14 cellular contexts compared by ENCODE assay signal in genomic region chr5:132444841-132445639, GRCh38. TPM values are rescaled to one million over a fixed set of nuclear protein-coding genes. Genes with fewer than 3 reads are reported as not detected.
DNase-seq lines count a peak whose midpoint lies in the region; ATAC-seq, FAIRE-seq and TF ChIP-seq lines count a peak whose summit lies in the region.
"Had no signal": no experiment of that assay in that cellular context is flagged by ENCODE, and none has a peak within 500 bp of the region (broad histone marks: within the 10 kb centered on the region; RNA-seq: fewer than 3 reads in every experiment).

No MANE protein-coding gene starts in this region.

- 79 to 80% methylated on average over 5 of the region's 5 CpGs for WGBS in pancreas, 2 donors

- intact Hi-C loops in lower lobe of right lung (cut with DNase I) (no loop called here), pancreas (cut with DNase I) (no loop called here), colonic mucosa (cut with DNase I) (no loop called here)

- no peaks in the 10 kb centered on the region for H3K9me3 Mint-ChIP-seq in activated CD4-positive, alpha-beta T cell treated with anti-CD3 and anti-CD28 coated beads, Interleukin-2, amount 10 ng/mL, durations not matched to agents 7 days and 5 days
- H3K9me3 Mint-ChIP-seq in activated CD8-positive, alpha-beta T cell treated with anti-CD3 and anti-CD28 coated beads, Interleukin-2, amount 10 ng/mL, durations not matched to agents 7 days and 5 days (ENCODE audit: insufficient read depth), result no peaks in the 10 kb centered on the region

- H3K27ac ChIP-seq in lower lobe of right lung (peak overlapping the region; percentile 58), subcutaneous abdominal adipose tissue (ENCODE audit: low read depth, low read length) (peak overlapping the region; percentile 86), pancreas (peak overlapping the region in 1 of 4 donors; percentile 46), colonic mucosa (no peak overlapping the region)
- H3K27ac ChIP-seq: cardiac muscle cell had no signal

- no peak for DNase-seq in activated CD4-positive, alpha-beta T cell treated with anti-CD3 and anti-CD28 coated beads, Interleukin-2, amount 10 ng/mL, durations not matched to agents 7 days and 5 days
- no peak for DNase-seq in activated CD4-positive, alpha-beta T cell treated with anti-CD3 and anti-CD28 coated beads, Interleukin-2, amount 50 U/mL, for 48 hours
- no peak for DNase-seq in activated CD8-positive, alpha-beta T cell treated with anti-CD3 and anti-CD28 coated beads, Interleukin-2, amount 10 ng/mL, durations not matched to agents 7 days and 5 days
- DNase-seq in lower lobe of right lung, result no peak
- DNase-seq in pancreas, result no peak
- no peak for DNase-seq in colonic mucosa
- DNase-seq: activated T-cell treated with anti-CD3 and anti-CD28 coated beads, Interleukin-2, amount 50 U/mL, for 48 hours; DMS79; kidney glomerular epithelial cell; NCI-H446 had no signal

- H3K9ac ChIP-seq in subcutaneous abdominal adipose tissue (ENCODE audit: low read length in 5 of 5), result peak overlapping the region in 3 of 5 donors; percentile 39 to 89 (median 58)
- no peak overlapping the region for H3K9ac ChIP-seq in colonic mucosa (ENCODE audit: low read depth in 2 of 2, low read length in 2 of 2)

- H3K4me1 Mint-ChIP-seq in activated CD4-positive, alpha-beta T cell treated with anti-CD3 and anti-CD28 coated beads, Interleukin-2, amount 10 ng/mL, durations not matched to agents 7 days and 5 days, result peaks cover 79% of the 10 kb centered on the region
- H3K4me1 Mint-ChIP-seq in activated CD8-positive, alpha-beta T cell treated with anti-CD3 and anti-CD28 coated beads, Interleukin-2, amount 10 ng/mL, durations not matched to agents 7 days and 5 days (ENCODE audit: low read depth), result peaks cover 75% of the 10 kb centered on the region

- peaks cover 63% of the 10 kb centered on the region for H3K4me1 ChIP-seq in lower lobe of right lung
- peaks cover 15 to 44% (median 38%) of the 10 kb centered on the region in 5 donors for H3K4me1 ChIP-seq in subcutaneous abdominal adipose tissue (ENCODE audit: control insufficient read depth in 5 of 5, insufficient read depth in 5 of 5, low read length in 5 of 5)
- H3K4me1 ChIP-seq in pancreas, result peaks cover 0 to 15% (median 7%) of the 10 kb centered on the region in 3 donors
- H3K4me1 ChIP-seq in colonic mucosa, result peaks cover 12% of the 10 kb centered on the region

- no peaks in the 10 kb centered on the region for H3K27me3 Mint-ChIP-seq in activated CD4-positive, alpha-beta T cell treated with anti-CD3 and anti-CD28 coated beads, Interleukin-2, amount 10 ng/mL, durations not matched to agents 7 days and 5 days
- no peaks in the 10 kb centered on the region for H3K27me3 Mint-ChIP-seq in activated CD8-positive, alpha-beta T cell treated with anti-CD3 and anti-CD28 coated beads, Interleukin-2, amount 10 ng/mL, durations not matched to agents 7 days and 5 days (ENCODE audit: low read depth)

- H3K9me3 ChIP-seq in lower lobe of right lung, result no peaks in the 10 kb centered on the region
- peaks cover 0 to 3% (median 0%) of the 10 kb centered on the region in 5 donors for H3K9me3 ChIP-seq in subcutaneous abdominal adipose tissue (ENCODE audit: control insufficient read depth in 5 of 5, low read length in 5 of 5)
- H3K9me3 ChIP-seq in pancreas, result no peaks in the 10 kb centered on the region
- no peaks in the 10 kb centered on the region for H3K9me3 ChIP-seq in colonic mucosa

- H3K4me3 ChIP-seq in lower lobe of right lung (no peak overlapping the region), subcutaneous abdominal adipose tissue (ENCODE audit: low read depth in 1 of 5, low read length in 5 of 5) (no peak overlapping the region), pancreas (no peak overlapping the region), colonic mucosa (no peak overlapping the region)
- H3K4me3 ChIP-seq: cardiac muscle cell had no signal

- H3K36me3 ChIP-seq in lower lobe of right lung (peaks cover 7% of the 10 kb centered on the region), subcutaneous abdominal adipose tissue (ENCODE audit: control insufficient read depth in 5 of 5, insufficient read depth in 5 of 5, low read length in 5 of 5) (peaks cover 0 to 18% (median 5%) of the 10 kb centered on the region in 5 donors), pancreas (no peaks in the 10 kb centered on the region), colonic mucosa (no peaks in the 10 kb centered on the region)
- H3K36me3 ChIP-seq: cardiac muscle cell had no signal

- CTCF ChIA-PET in activated CD4-positive, alpha-beta T cell treated with anti-CD3 and anti-CD28 coated beads, Interleukin-2, amount 10 ng/mL, durations not matched to agents 7 days and 5 days (lab: Charles Lee), result interaction anchor here (2.2 to 9.3 kb wide), 2 partner anchors 12 to 18 kb away, joined by 8 to 64 read pairs; no protein-coding TSS in a partner anchor
- CTCF ChIA-PET in activated CD8-positive, alpha-beta T cell treated with anti-CD3 and anti-CD28 coated beads, Interleukin-2, amount 10 ng/mL, durations not matched to agents 7 days and 5 days (lab: Charles Lee), result interaction anchor here (1.3 kb wide), 1 partner anchor 34 kb away, joined by 8 read pairs; no protein-coding TSS in a partner anchor

- no peak for ATAC-seq in activated CD8-positive, alpha-beta T cell treated with anti-CD3 and anti-CD28 coated beads, Interleukin-2, amount 10 ng/mL, durations not matched to agents 7 days and 5 days
- ATAC-seq in lower lobe of right lung (peak; percentile 37 to 45), pancreas (no peak), GM21423 (IDR thresholded peaks at IDR 0.05; ENCODE audit: unreplicated experiment) (no peak)

- FAIRE-seq in pancreas (lab: Jason Lieb, UNC), result no peak
- FAIRE-seq: A204.1 had no signal

- H3K36me3 Mint-ChIP-seq in activated CD4-positive, alpha-beta T cell treated with anti-CD3 and anti-CD28 coated beads, Interleukin-2, amount 10 ng/mL, durations not matched to agents 7 days and 5 days (ENCODE audit: low read depth), result peaks cover 83% of the 10 kb centered on the region
- H3K36me3 Mint-ChIP-seq in activated CD8-positive, alpha-beta T cell treated with anti-CD3 and anti-CD28 coated beads, Interleukin-2, amount 10 ng/mL, durations not matched to agents 7 days and 5 days (ENCODE audit: low read depth), result peaks cover 84% of the 10 kb centered on the region

- POLR2A ChIA-PET in activated CD4-positive, alpha-beta T cell treated with anti-CD3 and anti-CD28 coated beads, Interleukin-2, amount 10 ng/mL, durations not matched to agents 7 days and 5 days (lab: Charles Lee), result no interaction called here
- POLR2A ChIA-PET in activated CD8-positive, alpha-beta T cell treated with anti-CD3 and anti-CD28 coated beads, Interleukin-2, amount 10 ng/mL, durations not matched to agents 7 days and 5 days (lab: Charles Lee), result no interaction called here

- TF ChIP-seq CTCF in lower lobe of right lung (IDR thresholded peaks at IDR 0.05), result no peak
- TF ChIP-seq CTCF in pancreas (IDR thresholded peaks at IDR 0.05), result no peak
- no peak for TF ChIP-seq CTCF in colonic mucosa (IDR thresholded peaks at IDR 0.05)

- peak overlapping the region; percentile 66 for H3K27ac Mint-ChIP-seq in activated CD4-positive, alpha-beta T cell treated with anti-CD3 and anti-CD28 coated beads, Interleukin-2, amount 10 ng/mL, durations not matched to agents 7 days and 5 days
- peak overlapping the region; percentile 54 for H3K27ac Mint-ChIP-seq in activated CD8-positive, alpha-beta T cell treated with anti-CD3 and anti-CD28 coated beads, Interleukin-2, amount 10 ng/mL, durations not matched to agents 7 days and 5 days

- H3K27me3 ChIP-seq in lower lobe of right lung (ENCODE audit: low read depth), result no peaks in the 10 kb centered on the region
- H3K27me3 ChIP-seq in subcutaneous abdominal adipose tissue (ENCODE audit: control insufficient read depth in 5 of 5, insufficient read depth in 4 of 5, low read length in 5 of 5), result peaks cover 0 to 3% (median 0%) of the 10 kb centered on the region in 5 donors
- H3K27me3 ChIP-seq in pancreas, result no peaks in the 10 kb centered on the region
- H3K27me3 ChIP-seq in colonic mucosa, result no peaks in the 10 kb centered on the region
- H3K27me3 ChIP-seq: cardiac muscle cell had no signal

- H3K4me3 Mint-ChIP-seq in activated CD4-positive, alpha-beta T cell treated with anti-CD3 and anti-CD28 coated beads, Interleukin-2, amount 10 ng/mL, durations not matched to agents 7 days and 5 days, result no peak overlapping the region
- H3K4me3 Mint-ChIP-seq in activated CD8-positive, alpha-beta T cell treated with anti-CD3 and anti-CD28 coated beads, Interleukin-2, amount 10 ng/mL, durations not matched to agents 7 days and 5 days, result no peak overlapping the region

RNA-seq across cellular contexts. Expression of gene IRF1, which starts 45.5 kb away (rescaled TPM):
- total RNA-seq in activated CD4-positive, alpha-beta T cell treated with anti-CD3 and anti-CD28 coated beads, Interleukin-2, amount 10 ng/mL, durations not matched to agents 7 days and 5 days, result 100 to 1,000 TPM; 289 to 302 TPM
- 100 to 1,000 TPM; 221 to 228 TPM for total RNA-seq in activated CD8-positive, alpha-beta T cell treated with anti-CD3 and anti-CD28 coated beads, Interleukin-2, amount 10 ng/mL, durations not matched to agents 7 days and 5 days
- total RNA-seq in lower lobe of right lung (81.2 TPM), pancreas (10 to 100 TPM in 4 of 6 donors, 1 to 10 TPM in 2; 7.0 to 28.0 (median 11.1) TPM), colonic mucosa (10 to 100 TPM; 59.7 to 87.8 TPM)
- polyA plus RNA-seq in pancreas, result 10 to 100 TPM in 1 of 2 donors, 1 to 10 TPM in 1; 8.5 to 30.8 TPM

Comparison
In these comparisons a context has a peak if more than half of its experiments do, and no peak if none do; other contexts are left out.
1. ATAC-seq: peak in lower lobe of right lung (2 of 2); none in activated CD8-positive, alpha-beta T cell treated with anti-CD3 and anti-CD28 coated beads, Interleukin-2, amount 10 ng/mL, durations not matched to agents 7 days and 5 days (single experiment), pancreas (0 of 4) and GM21423 (single experiment).
2. H3K9ac ChIP-seq: peak in subcutaneous abdominal adipose tissue (3 of 5); none in colonic mucosa (0 of 2).